ENCODE assay signal across 21 cellular contexts in genomic region chr20:39659010-39659409, GRCh38.
"Had no signal": no experiment of that assay in that cellular context is flagged by ENCODE, and none has a peak within 500 bp of the region (broad histone marks: within the 10 kb centered on the region; RNA-seq: fewer than 3 reads in every experiment).

No MANE protein-coding gene starts in this region.

- DNase-seq: activated CD4-positive, alpha-beta memory T cell treated with anti-CD3 and anti-CD28 coated beads for 36 hours; activated CD4-positive, alpha-beta T cell treated with anti-CD3 and anti-CD28 coated beads, Interleukin-2, amount 10 ng/mL, durations not matched to agents 7 days and 5 days; activated CD4-positive, CD25-positive, alpha-beta regulatory T cell; activated CD8-positive, alpha-beta memory T cell treated with anti-CD3 and anti-CD28 coated beads, Interleukin-2, amount 50 U/mL, for 4 hours; activated gamma-delta T cell treated with Interleukin-2 at 50 U/mL for 16 hours; activated naive CD4-positive, alpha-beta T cell treated with anti-CD3 and anti-CD28 coated beads, Interleukin-2, amount 10 ng/mL, durations not matched to agents 7 days and 5 days; activated naive CD8-positive, alpha-beta T cell treated with anti-CD3 and anti-CD28 coated beads for 36 hours; activated T-cell treated with anti-CD3 and anti-CD28 coated beads, Interleukin-2, amount 50 U/mL, for 72 hours; brain microvascular endothelial cell; Kasumi-1; NCI-H1092; NCI-H1417; NCI-H1930; NCI-H2107; NCI-H69; NK-92 treated with Interleukin-12 subunit alpha and Interleukin-12 subunit beta, amount 100 ng/mL, for 24 hours; SHP77 treated with DMSO at 0.1 percent for 48 hours; T-helper 17 cell; T-helper 9 cell had no signal

- H3K9me3 Mint-ChIP-seq: activated CD4-positive, alpha-beta memory T cell treated with anti-CD3 and anti-CD28 coated beads for 36 hours; activated CD4-positive, alpha-beta T cell treated with anti-CD3 and anti-CD28 coated beads, Interleukin-2, amount 10 ng/mL, durations not matched to agents 7 days and 5 days; activated naive CD4-positive, alpha-beta T cell treated with anti-CD3 and anti-CD28 coated beads, Interleukin-2, amount 10 ng/mL, durations not matched to agents 7 days and 5 days; activated T-helper 2 cell treated with anti-CD3 and anti-CD28 coated beads, Interferon-gamma antibody, Interleukin-2, Interleukin-4, amounts not matched to agents 10 μg/mL and 5 μg/mL and 100 μg/mL, durations not matched to agents 14 hours and 24 hours and 36 hours had no signal

- H3K27ac ChIP-seq: cardiac muscle cell had no signal

- H3K27me3 Mint-ChIP-seq: activated CD4-positive, alpha-beta memory T cell treated with anti-CD3 and anti-CD28 coated beads for 36 hours; activated CD4-positive, alpha-beta T cell treated with anti-CD3 and anti-CD28 coated beads, Interleukin-2, amount 10 ng/mL, durations not matched to agents 7 days and 5 days; activated naive CD4-positive, alpha-beta T cell treated with anti-CD3 and anti-CD28 coated beads, Interleukin-2, amount 10 ng/mL, durations not matched to agents 7 days and 5 days had no signal

- H3K27me3 ChIP-seq: brain microvascular endothelial cell, cardiac muscle cell had no signal

- H3K4me3 ChIP-seq: cardiac muscle cell had no signal

- H3K4me3 Mint-ChIP-seq: activated CD4-positive, alpha-beta memory T cell treated with anti-CD3 and anti-CD28 coated beads for 36 hours; activated CD4-positive, alpha-beta T cell treated with anti-CD3 and anti-CD28 coated beads, Interleukin-2, amount 10 ng/mL, durations not matched to agents 7 days and 5 days; activated naive CD4-positive, alpha-beta T cell treated with anti-CD3 and anti-CD28 coated beads, Interleukin-2, amount 10 ng/mL, durations not matched to agents 7 days and 5 days; activated naive CD8-positive, alpha-beta T cell treated with anti-CD3 and anti-CD28 coated beads for 36 hours; activated T-cell treated with anti-CD3 and anti-CD28 coated beads, Interleukin-2, amount 50 U/mL, for 72 hours; T-helper 17 cell had no signal

- H3K36me3 ChIP-seq: brain microvascular endothelial cell, cardiac muscle cell had no signal

- H3K36me3 Mint-ChIP-seq: activated CD4-positive, alpha-beta memory T cell treated with anti-CD3 and anti-CD28 coated beads for 36 hours; activated naive CD4-positive, alpha-beta T cell treated with anti-CD3 and anti-CD28 coated beads, Interleukin-2, amount 10 ng/mL, durations not matched to agents 7 days and 5 days; activated naive CD8-positive, alpha-beta T cell treated with anti-CD3 and anti-CD28 coated beads for 36 hours had no signal

- H3K4me1 Mint-ChIP-seq: activated CD4-positive, alpha-beta T cell treated with anti-CD3 and anti-CD28 coated beads, Interleukin-2, amount 10 ng/mL, durations not matched to agents 7 days and 5 days; activated naive CD4-positive, alpha-beta T cell treated with anti-CD3 and anti-CD28 coated beads, Interleukin-2, amount 10 ng/mL, durations not matched to agents 7 days and 5 days; activated naive CD8-positive, alpha-beta T cell treated with anti-CD3 and anti-CD28 coated beads for 36 hours; T-helper 17 cell had no signal

- H3K27ac Mint-ChIP-seq: activated CD4-positive, alpha-beta memory T cell treated with anti-CD3 and anti-CD28 coated beads for 36 hours; activated CD4-positive, alpha-beta T cell treated with anti-CD3 and anti-CD28 coated beads, Interleukin-2, amount 10 ng/mL, durations not matched to agents 7 days and 5 days; activated naive CD4-positive, alpha-beta T cell treated with anti-CD3 and anti-CD28 coated beads, Interleukin-2, amount 10 ng/mL, durations not matched to agents 7 days and 5 days; activated naive CD8-positive, alpha-beta T cell treated with anti-CD3 and anti-CD28 coated beads for 36 hours; activated T-cell treated with anti-CD3 and anti-CD28 coated beads, Interleukin-2, amount 50 U/mL, for 72 hours; activated T-helper 2 cell treated with anti-CD3 and anti-CD28 coated beads, Interferon-gamma antibody, Interleukin-2, Interleukin-4, amounts not matched to agents 10 μg/mL and 5 μg/mL and 100 μg/mL, durations not matched to agents 14 hours and 24 hours and 36 hours; T-helper 17 cell had no signal
